Comparison of ENCODE assay signal across 1 cellular context in the genomic region with DNA sequence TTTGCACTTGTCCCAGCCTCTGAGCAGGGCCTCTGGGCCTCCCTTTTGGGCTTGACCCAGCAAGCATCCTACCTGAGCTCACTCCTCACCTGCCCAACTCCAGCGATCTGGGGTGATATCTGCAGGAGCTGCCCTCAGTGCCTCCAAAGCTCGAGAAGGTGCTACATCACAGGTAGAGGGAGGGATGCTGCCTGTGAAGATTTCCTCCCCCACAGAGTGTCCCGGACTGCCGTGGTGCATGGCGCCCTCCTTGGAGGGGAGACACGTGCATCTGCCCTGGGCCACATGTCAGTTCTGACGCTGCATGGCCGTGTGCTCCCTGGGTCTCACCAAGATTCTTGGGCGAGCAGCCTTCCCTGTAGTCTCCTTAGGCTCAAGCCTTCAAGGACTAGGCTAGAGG.
TF ChIP-seq lines count a peak whose summit lies in the region.

No MANE protein-coding gene starts in this region.

TF ChIP-seq in K562, 482 proteins besides CTCF, POLR2A, EP300 and RAD21:
- TF ChIP-seq RFX7 (CRISPR knock-in tag; IDR thresholded peaks at IDR 0.05) (no peak), TRIM28 (IDR thresholded peaks at IDR 0.05) (no peak), ZNF232 (CRISPR knock-in tag; IDR thresholded peaks at IDR 0.05) (no peak), MCM3 (IDR thresholded peaks at IDR 0.05) (no peak), TGIF2 (CRISPR knock-in tag; IDR thresholded peaks at IDR 0.05) (0 out of 2 replicates have a peak, but pooled peaks have one; percentile 41), SMAD2 (IDR thresholded peaks at IDR 0.05; ENCODE audit: low read depth, low read length) (no peak), STAG1 (CRISPR knock-in tag; IDR thresholded peaks at IDR 0.05; ENCODE audit: borderline replicate concordance) (peak; percentile 17; the same call in 1 of the 2 replicates), MAFK (IDR thresholded peaks at IDR 0.05; ENCODE audit: low read length) (no peak), YY1 (IDR thresholded peaks at IDR 0.05; ENCODE audit: borderline replicate concordance in 1 of 3, control insufficient read depth in 1 of 3, extremely low read depth in 1 of 3, insufficient read depth in 3 of 3, insufficient read length in 1 of 3, insufficient replicate concordance in 2 of 3, low read depth in 1 of 3, low read length in 2 of 3) (peak in 1 of 3 experiments; percentile 32), ZNF717 (CRISPR knock-in tag; IDR thresholded peaks at IDR 0.05) (no peak)
- TF ChIP-seq, protein P1, sequence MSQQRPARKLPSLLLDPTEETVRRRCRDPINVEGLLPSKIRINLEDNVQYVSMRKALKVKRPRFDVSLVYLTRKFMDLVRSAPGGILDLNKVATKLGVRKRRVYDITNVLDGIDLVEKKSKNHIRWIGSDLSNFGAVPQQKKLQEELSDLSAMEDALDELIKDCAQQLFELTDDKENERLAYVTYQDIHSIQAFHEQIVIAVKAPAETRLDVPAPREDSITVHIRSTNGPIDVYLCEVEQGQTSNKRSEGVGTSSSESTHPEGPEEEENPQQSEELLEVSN (IDR thresholded peaks at IDR 0.05; ENCODE audit: borderline replicate concordance in 1 of 2, extremely low read depth in 1 of 2, insufficient read depth in 1 of 2, insufficient read length in 1 of 2, low read depth in 1 of 2, low read length in 1 of 2, poor library complexity in 1 of 2, severe bottlenecking in 1 of 2) = peak in 1 of 2 experiments; percentile 29
- TF ChIP-seq, protein P2, sequence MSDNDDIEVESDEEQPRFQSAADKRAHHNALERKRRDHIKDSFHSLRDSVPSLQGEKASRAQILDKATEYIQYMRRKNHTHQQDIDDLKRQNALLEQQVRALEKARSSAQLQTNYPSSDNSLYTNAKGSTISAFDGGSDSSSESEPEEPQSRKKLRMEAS (CRISPR knock-in tag; IDR thresholded peaks at IDR 0.05) = peak; percentile 53; the same call in 1 of the 2 replicates
- TF ChIP-seq, protein P3, sequence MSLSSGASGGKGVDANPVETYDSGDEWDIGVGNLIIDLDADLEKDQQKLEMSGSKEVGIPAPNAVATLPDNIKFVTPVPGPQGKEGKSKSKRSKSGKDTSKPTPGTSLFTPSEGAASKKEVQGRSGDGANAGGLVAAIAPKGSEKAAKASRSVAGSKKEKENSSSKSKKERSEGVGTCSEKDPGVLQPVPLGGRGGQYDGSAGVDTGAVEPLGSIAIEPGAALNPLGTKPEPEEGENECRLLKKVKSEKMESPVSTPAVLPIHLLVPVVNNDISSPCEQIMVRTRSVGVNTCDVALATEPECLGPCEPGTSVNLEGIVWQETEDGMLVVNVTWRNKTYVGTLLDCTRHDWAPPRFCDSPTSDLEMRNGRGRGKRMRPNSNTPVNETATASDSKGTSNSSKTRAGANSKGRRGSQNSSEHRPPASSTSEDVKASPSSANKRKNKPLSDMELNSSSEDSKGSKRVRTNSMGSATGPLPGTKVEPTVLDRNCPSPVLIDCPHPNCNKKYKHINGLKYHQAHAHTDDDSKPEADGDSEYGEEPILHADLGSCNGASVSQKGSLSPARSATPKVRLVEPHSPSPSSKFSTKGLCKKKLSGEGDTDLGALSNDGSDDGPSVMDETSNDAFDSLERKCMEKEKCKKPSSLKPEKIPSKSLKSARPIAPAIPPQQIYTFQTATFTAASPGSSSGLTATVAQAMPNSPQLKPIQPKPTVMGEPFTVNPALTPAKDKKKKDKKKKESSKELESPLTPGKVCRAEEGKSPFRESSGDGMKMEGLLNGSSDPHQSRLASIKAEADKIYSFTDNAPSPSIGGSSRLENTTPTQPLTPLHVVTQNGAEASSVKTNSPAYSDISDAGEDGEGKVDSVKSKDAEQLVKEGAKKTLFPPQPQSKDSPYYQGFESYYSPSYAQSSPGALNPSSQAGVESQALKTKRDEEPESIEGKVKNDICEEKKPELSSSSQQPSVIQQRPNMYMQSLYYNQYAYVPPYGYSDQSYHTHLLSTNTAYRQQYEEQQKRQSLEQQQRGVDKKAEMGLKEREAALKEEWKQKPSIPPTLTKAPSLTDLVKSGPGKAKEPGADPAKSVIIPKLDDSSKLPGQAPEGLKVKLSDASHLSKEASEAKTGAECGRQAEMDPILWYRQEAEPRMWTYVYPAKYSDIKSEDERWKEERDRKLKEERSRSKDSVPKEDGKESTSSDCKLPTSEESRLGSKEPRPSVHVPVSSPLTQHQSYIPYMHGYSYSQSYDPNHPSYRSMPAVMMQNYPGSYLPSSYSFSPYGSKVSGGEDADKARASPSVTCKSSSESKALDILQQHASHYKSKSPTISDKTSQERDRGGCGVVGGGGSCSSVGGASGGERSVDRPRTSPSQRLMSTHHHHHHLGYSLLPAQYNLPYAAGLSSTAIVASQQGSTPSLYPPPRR (CRISPR knock-in tag; IDR thresholded peaks at IDR 0.05; ENCODE audit: borderline replicate concordance) = no peak
